ENCODE assay signal across 7 cellular contexts in the genomic region with DNA sequence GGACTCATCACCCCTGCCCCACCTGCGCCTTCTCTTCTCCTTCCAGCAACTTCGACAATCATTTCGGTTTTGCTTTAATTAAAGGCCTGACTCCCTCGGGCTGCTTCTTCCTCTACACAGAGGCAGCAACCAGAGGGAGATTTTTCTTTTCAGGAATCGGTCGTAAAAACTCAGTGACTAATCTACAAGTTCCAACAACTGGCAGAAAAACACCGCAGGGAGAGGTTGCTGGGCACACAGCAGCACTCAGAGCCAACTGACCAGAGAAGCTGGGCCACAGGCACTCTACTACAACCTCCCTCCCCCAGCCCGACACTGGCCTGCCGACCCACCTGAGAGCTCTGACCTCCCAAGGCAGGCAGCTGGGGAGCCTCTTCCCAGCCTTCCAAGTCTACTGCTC. TPM values are rescaled to one million over a fixed set of nuclear protein-coding genes. Genes with fewer than 3 reads are reported as not detected.
"Had no signal": no experiment of that assay in that cellular context is flagged by ENCODE, and none has a peak within 500 bp of the region (broad histone marks: within the 10 kb centered on the region; RNA-seq: fewer than 3 reads in every experiment).

No MANE protein-coding gene starts in this region.

RNA-seq across cellular contexts. Expression of a gene that starts 48.1 kb away (rescaled TPM):
- total RNA-seq: GM23248, H4 had no signal

RNA-seq across cellular contexts. Expression of a gene that starts 57.7 kb away (rescaled TPM):
- total RNA-seq: GM23248, GM23338, H1, H4, H7, H9, HFFc6 had no signal
- polyA plus RNA-seq: GM23248, GM23338, H1 had no signal
